8 cellular contexts compared by ENCODE assay signal in the genomic region with DNA sequence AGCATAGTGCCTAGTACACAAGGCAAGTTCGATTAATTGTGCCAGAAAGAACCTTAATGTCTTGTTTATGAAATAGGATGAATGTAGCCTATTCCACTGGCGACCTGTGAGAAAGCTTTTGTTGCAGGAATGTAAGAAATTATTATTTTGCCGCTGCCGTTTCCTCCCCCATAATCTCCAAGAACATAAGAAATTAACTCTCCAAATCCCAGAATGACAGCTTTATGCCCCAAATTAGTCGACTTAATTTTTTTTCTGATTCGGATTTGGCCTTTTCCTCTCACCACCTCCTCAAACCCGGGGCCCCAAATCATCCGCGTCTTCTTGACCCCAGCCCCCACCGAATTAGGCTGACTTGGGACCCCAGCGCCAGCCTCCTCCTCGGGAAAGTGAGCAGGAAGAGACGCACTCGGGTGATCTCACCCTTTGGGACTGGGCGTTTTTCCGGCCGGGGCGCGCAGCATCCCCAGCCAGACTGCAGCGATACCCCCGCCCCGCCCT. TPM values are rescaled to one million over a fixed set of nuclear protein-coding genes. Genes with fewer than 3 reads are reported as not detected.
DNase-seq lines count a peak whose midpoint lies in the region; ATAC-seq and TF ChIP-seq lines count a peak whose summit lies in the region.

No MANE protein-coding gene starts in this region.

- H3K27ac ChIP-seq in OCI-LY1 (ENCODE audit: low read depth, low read length, poor library complexity, severe bottlenecking) (no peak overlapping the region), epithelial cell of prostate (peak overlapping the region; percentile 80), ovary (peak overlapping the region; percentile 70 to 88)

- no peaks in the 10 kb centered on the region for H3K9me3 ChIP-seq in OCI-LY1 (ENCODE audit: low read length)
- H3K9me3 ChIP-seq in ovary: no peaks in the 10 kb centered on the region

- no peak for TF ChIP-seq EP300 in ovary (IDR thresholded peaks at IDR 0.05)

- 0 to 1% (median 1%) methylated on average over 22 of the region's 22 CpGs for WGBS in ovary, 3 donors

- no peaks in the 10 kb centered on the region for H4K20me1 ChIP-seq in OCI-LY1 (ENCODE audit: insufficient read depth, low read length)

- peaks cover 28% of the 10 kb centered on the region for H3K79me2 ChIP-seq in OCI-LY1 (ENCODE audit: insufficient read depth, low read length)

- intact Hi-C loops in ovary (cut with DNase I): loop anchor here in 2 of 4 donors (2.0 to 5.0 kb wide), 2 partner anchors 137 to 189 kb away; partner anchors contain the start of gene SET (in 1 of the 2)

- H3K27me3 ChIP-seq in OCI-LY1 (ENCODE audit: insufficient read depth, low read length) (no peaks in the 10 kb centered on the region), ovary (no peaks in the 10 kb centered on the region)

- peak overlapping the region; percentile 85 for H3K4me2 ChIP-seq in OCI-LY1 (ENCODE audit: low read length)

- H2AFZ ChIP-seq in OCI-LY1 (ENCODE audit: low read length): 0 out of 2 replicates have a peak overlapping the region, but pooled peaks have one; percentile 28

- no peak for DNase-seq in epithelial cell of prostate (ENCODE audit: low read depth, low spot score)
- no peak for DNase-seq in ovary
- no peak for DNase-seq in NCI-H2081 (lab: John Stamatoyannopoulos, UW)
- no peak for DNase-seq in NCI-H146 treated with DMSO at 0.1 percent for 48 hours (lab: John Stamatoyannopoulos, UW; ENCODE audit: unreplicated experiment)
- DNase-seq in stimulated activated CD4-positive, alpha-beta T cell treated with anti-CD3 and anti-CD28 coated beads, Interleukin-4, amount 100 ng/mL, for 1 hour: no peak
- no peak for DNase-seq in NCI-H1417 (lab: John Stamatoyannopoulos, UW)

- peak; percentile 67 for TF ChIP-seq POLR2A in ovary (IDR thresholded peaks at IDR 0.05)

- H3F3A ChIP-seq in OCI-LY1 (ENCODE audit: insufficient read depth, low read length): no peaks in the 10 kb centered on the region

- no peaks in the 10 kb centered on the region for H3K9me2 ChIP-seq in OCI-LY1 (ENCODE audit: low read depth, low read length)

- TF ChIP-seq CTCF in OCI-LY1 (IDR thresholded peaks at IDR 0.05; ENCODE audit: low read length) (no peak), ovary (IDR thresholded peaks at IDR 0.05) (no peak)

- peak; percentile 27 for ATAC-seq in GM18873 (IDR thresholded peaks at IDR 0.05; ENCODE audit: low FRiP score, unreplicated experiment)

- H3K4me1 ChIP-seq in OCI-LY1 (ENCODE audit: insufficient read depth, low read length, severe bottlenecking): peaks cover 46% of the 10 kb centered on the region
- peaks cover 8% of the 10 kb centered on the region for H3K4me1 ChIP-seq in ovary (ENCODE audit: insufficient read depth)

- H3K36me3 ChIP-seq in OCI-LY1 (ENCODE audit: insufficient read depth, low read length) (no peaks in the 10 kb centered on the region), ovary (no peaks in the 10 kb centered on the region)

- H3K4me3 ChIP-seq in OCI-LY1 (ENCODE audit: low read depth, low read length, poor library complexity, severe bottlenecking): peak overlapping the region; percentile 96
- H3K4me3 ChIP-seq in ovary: peak overlapping the region; percentile 80

- peak overlapping the region; percentile 83 for H3K9ac ChIP-seq in OCI-LY1 (ENCODE audit: low read length)

RNA-seq across cellular contexts. Expression of gene SPTAN1, which starts 0.7 kb away (rescaled TPM):
- total RNA-seq in ovary: 100 to 1,000 TPM; 140 to 301 (median 261) TPM
- polyA plus RNA-seq in ovary: 100 to 1,000 TPM; 120 to 241 TPM

RNA-seq across cellular contexts. Expression of gene GLE1, which starts 47.2 kb away (rescaled TPM):
- 10 to 100 TPM; 12.4 to 20.2 (median 19.0) TPM for total RNA-seq in ovary
- polyA plus RNA-seq in ovary: 10 to 100 TPM; 14.0 to 28.2 TPM
